14 cellular contexts compared by ENCODE assay signal in the genomic region with DNA sequence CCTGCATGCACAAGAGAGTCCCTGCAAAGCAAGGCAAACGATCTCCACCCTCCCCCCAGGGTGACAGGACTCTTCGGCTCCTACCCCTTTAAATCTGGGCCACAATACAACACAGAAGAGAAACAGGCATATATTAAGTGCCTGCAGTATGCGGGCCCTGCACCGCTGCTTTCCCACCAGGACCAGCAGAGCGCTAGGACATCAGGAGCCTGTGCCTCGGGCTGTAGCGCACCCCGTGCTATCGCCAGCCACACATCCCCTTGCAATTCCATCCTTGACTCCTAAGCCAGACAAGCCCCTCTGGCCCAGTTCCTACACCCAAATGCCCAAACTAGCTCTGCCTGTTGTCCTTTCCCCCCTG. TPM values are rescaled to one million over a fixed set of nuclear protein-coding genes. Genes with fewer than 3 reads are reported as not detected.
DNase-seq lines count a peak whose midpoint lies in the region; ATAC-seq and TF ChIP-seq lines count a peak whose summit lies in the region.
"Had no signal": no experiment of that assay in that cellular context is flagged by ENCODE, and none has a peak within 500 bp of the region (broad histone marks: within the 10 kb centered on the region; RNA-seq: fewer than 3 reads in every experiment).

No MANE protein-coding gene starts in this region.

- H2AFZ ChIP-seq in HCT116 (ENCODE audit: low read depth, low read length, poor library complexity, severe bottlenecking): no peak overlapping the region

- H3K27me3 ChIP-seq in HCT116 (ENCODE audit: insufficient read depth, low read length): no peaks in the 10 kb centered on the region
- no peaks in the 10 kb centered on the region for H3K27me3 ChIP-seq in sigmoid colon

- TF ChIP-seq CTCF in GM13976 (IDR thresholded peaks at IDR 0.05; ENCODE audit: borderline replicate concordance, control extremely low read depth, extremely low read depth, insufficient read depth, missing control alignments) (no peak), HCT116 (IDR thresholded peaks at IDR 0.05 in 2 of 3, conservative IDR thresholded peaks at IDR 0.05 in 1 of 3; ENCODE audit: borderline replicate concordance in 1 of 3, insufficient read depth in 1 of 3, low read depth in 2 of 3, low read length in 2 of 3) (no peak), sigmoid colon (IDR thresholded peaks at IDR 0.05) (peak in 1 of 4 experiments; percentile 17)

- H4K20me1 ChIP-seq in HCT116 (ENCODE audit: insufficient read depth): no peaks in the 10 kb centered on the region

- intact Hi-C loops in HCT116 (cut with micrococcal nuclease) (loop anchor here (1.0 to 5.0 kb wide), 4 partner anchors 130 to 546 kb away; no protein-coding TSS in a partner anchor), sigmoid colon (cut with DNase I) (loop anchor here (1.0 to 10.0 kb wide), 3 partner anchors 130 to 544 kb away; no protein-coding TSS in a partner anchor)

- no peaks in the 10 kb centered on the region for H3K9me3 ChIP-seq in HCT116 (ENCODE audit: control insufficient read depth in 1 of 2, insufficient read depth in 1 of 2, low read depth in 1 of 2, low read length in 2 of 2)
- H3K9me3 ChIP-seq in sigmoid colon: no peaks in the 10 kb centered on the region
- no peaks in the 10 kb centered on the region for H3K9me3 ChIP-seq in T-helper 17 cell (ENCODE audit: control insufficient read depth, low read length, poor library complexity, severe bottlenecking)

- ATAC-seq in HCT116 (peak; percentile 52), T-helper 17 cell (no peak)

- H3K9me2 ChIP-seq in HCT116 (ENCODE audit: insufficient read depth): no peaks in the 10 kb centered on the region

- H3K4me3 ChIP-seq in HCT116 (replicated peaks in 1 of 2; ENCODE audit: low read depth in 1 of 2, low read length in 2 of 2): no peak overlapping the region
- peak overlapping the region in 3 of 4 donors; percentile 23 to 40 (median 36) for H3K4me3 ChIP-seq in sigmoid colon

- POLR2A ChIA-PET in HCT116 (lab: Charles Lee): no interaction called here

- H3K27me3 Mint-ChIP-seq in T-helper 17 cell: peaks cover 44% of the 10 kb centered on the region

- H3K79me2 ChIP-seq in HCT116 (ENCODE audit: insufficient read depth, low read length): no peaks in the 10 kb centered on the region

- RAD21 ChIA-PET in HCT116 (lab: Charles Lee; ENCODE audit: low non-redundant PET in 1 of 2, low total read pairs in 2 of 2, uncharacterized antibody in 2 of 2, unreplicated experiment in 2 of 2): interaction anchor here (0.8 to 1.1 kb wide), 7 partner anchors 118 to 371 kb away, joined by 3 to 11 read pairs (median 3); no protein-coding TSS in a partner anchor

- H3K9ac ChIP-seq in HCT116 (ENCODE audit: low read length): no peak overlapping the region
- H3K9ac ChIP-seq: KMS-11 had no signal

- CTCF ChIA-PET in HCT116 (lab: Charles Lee): interaction anchor here (0.6 to 3.9 kb wide), 16 partner anchors 9 to 547 kb away, joined by 3 to 65 read pairs (median 4); no protein-coding TSS in a partner anchor

- in situ Hi-C loops in GM13976 (cut with MboI; ENCODE audit: low sequenced_read_pairs, unreplicated experiment): no loop called here

- H3K4me1 Mint-ChIP-seq in T-helper 17 cell: peaks cover 11% of the 10 kb centered on the region

- no peak for TF ChIP-seq EP300 in sigmoid colon (IDR thresholded peaks at IDR 0.05)

- no peak overlapping the region for H3K27ac Mint-ChIP-seq in T-helper 17 cell
- H3K27ac Mint-ChIP-seq: activated naive CD8-positive, alpha-beta T cell; nephron; T-helper 1 cell treated with Interleukin-12 subunit alpha and Interleukin-12 subunit beta and Interleukin-4 antibody, amounts not matched to agents 30 μg/mL and 1 μg/mL, for 36 hours had no signal

- peak overlapping the region; percentile 48 for H3K4me2 ChIP-seq in HCT116 (ENCODE audit: low read length)
- H3K4me2 ChIP-seq: KMS-11 had no signal

- H3K27ac ChIP-seq in HCT116 (ENCODE audit: low read depth, low read length) (no peak overlapping the region), angular gyrus (ENCODE audit: low read depth, low read length) (peak overlapping the region; percentile 57), sigmoid colon (peak overlapping the region in 2 of 4 donors; percentile 0 to 39)
- H3K27ac ChIP-seq: KMS-11 had no signal

- H3K4me1 ChIP-seq in HCT116 (ENCODE audit: control insufficient read depth in 1 of 2, insufficient read depth in 2 of 2, low read length in 2 of 2): peaks cover 0 to 9% of the 10 kb centered on the region in 2 experiments; a peak in 1 of 4 replicates
- peaks cover 0 to 29% (median 25%) of the 10 kb centered on the region in 4 donors for H3K4me1 ChIP-seq in sigmoid colon

- TF ChIP-seq RAD21 in HCT116 (IDR thresholded peaks at IDR 0.05; ENCODE audit: low read depth): no peak

- H3K4me3 Mint-ChIP-seq in T-helper 17 cell: no peak overlapping the region
- H3K4me3 Mint-ChIP-seq: activated naive CD8-positive, alpha-beta T cell; nephron; T-helper 1 cell treated with Interleukin-12 subunit alpha and Interleukin-12 subunit beta and Interleukin-4 antibody, amounts not matched to agents 30 μg/mL and 1 μg/mL, for 36 hours had no signal

- DNase-seq in GM13976 (ENCODE audit: low spot score): peak; percentile 23
- DNase-seq in HCT116 (ENCODE audit: low read depth, low spot score): no peak
- DNase-seq in sigmoid colon: no peak
- DNase-seq in NCI-H128 (lab: John Stamatoyannopoulos, UW; ENCODE audit: unreplicated experiment): no peak
- no peak for DNase-seq in activated effector memory CD4-positive, alpha-beta T cell treated with anti-CD3 and anti-CD28 coated beads, Interleukin-2, amount 50 U/mL, for 16 hours
- DNase-seq in T-helper 17 cell: no peak
- DNase-seq in NCI-H82 treated with DMSO at 0.1 percent for 48 hours (lab: John Stamatoyannopoulos, UW; ENCODE audit: unreplicated experiment): no peak
- DNase-seq: kidney glomerular epithelial cell had no signal

- WGBS in sigmoid colon, 2 donors: 69 to 71% methylated on average over 9 of the region's 9 CpGs

- TF ChIP-seq POLR2A in HCT116 (IDR thresholded peaks at IDR 0.05; ENCODE audit: borderline replicate concordance, extremely low read depth, insufficient read depth, insufficient read length) (no peak), sigmoid colon (IDR thresholded peaks at IDR 0.05) (no peak)

- H3K36me3 ChIP-seq in HCT116 (ENCODE audit: control insufficient read depth in 1 of 2, insufficient read depth in 2 of 2, low read length in 2 of 2) (no peaks in the 10 kb centered on the region), sigmoid colon (no peaks in the 10 kb centered on the region)

- no TSS peak for BruUV-seq in HCT116 (replicated peaks; lab: Mats Ljungman, UMichigan)

- H3K36me3 Mint-ChIP-seq in T-helper 17 cell (ENCODE audit: low read depth): no peaks in the 10 kb centered on the region
- H3K36me3 Mint-ChIP-seq: activated naive CD8-positive, alpha-beta T cell had no signal

TF ChIP-seq in HCT116, 20 proteins besides CTCF, POLR2A, EP300 and RAD21:
- TF ChIP-seq REST (IDR thresholded peaks at IDR 0.05; ENCODE audit: low read depth) (no peak), EZH2phosphoT487 (IDR thresholded peaks at IDR 0.05; ENCODE audit: borderline replicate concordance) (no peak), JUND (IDR thresholded peaks at IDR 0.05) (no peak), EZH2 (IDR thresholded peaks at IDR 0.05) (no peak), POLR2AphosphoS5 (IDR thresholded peaks at IDR 0.05; ENCODE audit: low read depth, low read length) (no peak), SP1 (IDR thresholded peaks at IDR 0.05; ENCODE audit: low read depth) (no peak)

RNA-seq across cellular contexts. Expression of gene GALNT15, which starts 4.1 kb away (rescaled TPM):
- 0.05 TPM for total RNA-seq in HCT116 (2021; ENCODE audit: unreplicated experiment)
- polyA plus RNA-seq in HCT116 (2012): not detected in 2 replicates
- 100 to 1,000 TPM in 1 of 4 donors, 10 to 100 TPM in 3; 21.7 to 211 (median 81.9) TPM for total RNA-seq in sigmoid colon
- polyA plus RNA-seq in sigmoid colon: 10 to 100 TPM in 1 of 3 donors, 1 to 10 TPM in 2; 1.2 to 36.6 (median 8.4) TPM
- total RNA-seq in T-helper 17 cell: under 1 TPM in 1 of 2 donors, not detected in 1; 0.42 TPM
- total RNA-seq: H7 had no signal

Comparison
In these comparisons a context has a peak if more than half of its experiments do, and no peak if none do; other contexts are left out.
1. H3K4me3 ChIP-seq: peak in sigmoid colon (3 of 4); none in HCT116 (0 of 2).
2. RNA of gene GALNT15, which starts 4.1 kb away (total RNA-seq): 21.7 to 211 TPM in sigmoid colon; 0.42 TPM in T-helper 17 cell and 0.05 TPM in HCT116 (single experiment); every median in the first group is over 10 times any median in the second.